Comparison of ENCODE assay signal across 8 cellular contexts in genomic region chr2:9630750-9631483, GRCh38. TPM values are rescaled to one million over a fixed set of nuclear protein-coding genes. Genes with fewer than 3 reads are reported as not detected.
DNase-seq lines count a peak whose midpoint lies in the region; ATAC-seq, FAIRE-seq and TF ChIP-seq lines count a peak whose summit lies in the region.

Gene YWHAQ, minus strand, starts transcription at chr2:9630997. Its CDS starts 545 bp downstream, at chr2:9630452.

- no peaks in the 10 kb centered on the region for H3K36me3 ChIP-seq in right atrium auricular region
- peaks cover 0 to 22% of the 10 kb centered on the region in 2 donors for H3K36me3 ChIP-seq in psoas muscle (ENCODE audit: insufficient read depth in 1 of 2, low read depth in 1 of 2)

- TF ChIP-seq CTCF in right atrium auricular region (IDR thresholded peaks at IDR 0.05) (no peak), psoas muscle (IDR thresholded peaks at IDR 0.05) (no peak)

- H3K27me3 ChIP-seq in right atrium auricular region (no peaks in the 10 kb centered on the region), psoas muscle (ENCODE audit: insufficient read depth in 3 of 3, low read length in 2 of 3) (no peaks in the 10 kb centered on the region)

- ATAC-seq in GM18499 (IDR thresholded peaks at IDR 0.05; ENCODE audit: insufficient read depth, unreplicated experiment) (peak; percentile 89), HG02943 (IDR thresholded peaks at IDR 0.05; ENCODE audit: low read depth, unreplicated experiment) (peak; percentile 93), psoas muscle (peak; percentile 94 to 98 (median 96))

- peak; percentile 59 for FAIRE-seq in urothelium cell line (lab: Jason Lieb, UNC)

- intact Hi-C loops in T-helper 2 cell treated with Interferon-gamma antibody and Interleukin-4, amounts not matched to agents 100 ng/mL and 5 ng/mL, for 36 hours (cut with micrococcal nuclease): loop anchor here (1.0 to 5.0 kb wide), 10 partner anchors 24 to 490 kb away; partner anchors contain the start of genes ADAM17, CPSF3, GRHL1 and IAH1
- intact Hi-C loops in psoas muscle (cut with DNase I): loop anchor here (2.0 to 5.0 kb wide), 4 partner anchors 22 to 126 kb away; no protein-coding TSS in a partner anchor

- H3K9me3 ChIP-seq in right atrium auricular region: no peaks in the 10 kb centered on the region
- H3K9me3 ChIP-seq in psoas muscle: no peaks in the 10 kb centered on the region

- peaks cover 0 to 59% of the 10 kb centered on the region in 2 donors for H3K4me1 ChIP-seq in right atrium auricular region
- H3K4me1 ChIP-seq in psoas muscle: peaks cover 43% of the 10 kb centered on the region

- H3K4me3 ChIP-seq in right atrium auricular region: peak within 1 kb of the TSS; percentile 78 to 83
- peak within 1 kb of the TSS; percentile 98 for H3K4me3 ChIP-seq in psoas muscle

- 0 to 1% (median 0%) methylated on average over 57 to 81 of the region's 81 CpGs for WGBS in psoas muscle, 3 donors

- H3K27ac ChIP-seq in right atrium auricular region (peak within 1 kb of the TSS; percentile 93 to 96), psoas muscle (peak within 1 kb of the TSS; percentile 96)

- DNase-seq in NCI-H187 treated with DMSO at 0.1 percent for 48 hours (lab: John Stamatoyannopoulos, UW): peak; percentile 99
- DNase-seq in anterior cingulate cortex (lab: John Stamatoyannopoulos, UW): peak; percentile 75 to 99 (median 98)
- peak; percentile 100 for DNase-seq in right atrium auricular region (ENCODE audit: low spot score)
- peak; percentile 99 for DNase-seq in psoas muscle
- peak; percentile 99 for DNase-seq in urothelium cell line (ENCODE audit: low spot score)

RNA-seq across cellular contexts. Expression of gene YWHAQ, which starts in this region (rescaled TPM):
- total RNA-seq in T-helper 2 cell treated with Interferon-gamma antibody and Interleukin-4, amounts not matched to agents 100 ng/mL and 5 ng/mL, for 36 hours: 277 and 286 TPM in 2 replicates
- total RNA-seq in right atrium auricular region (100 to 1,000 TPM; 139 to 204 TPM), psoas muscle (10 to 100 TPM; 53.5 to 65.9 (median 59.1) TPM)
- 10 to 100 TPM; 41.5 to 74.7 (median 57.3) TPM for polyA plus RNA-seq in psoas muscle

Comparison
In these comparisons a context has a peak if more than half of its experiments do, and no peak if none do; other contexts are left out.
1. Peak in every context shown above with its lines: DNase-seq, ATAC-seq, H3K4me3 ChIP-seq and H3K27ac ChIP-seq.